In the genomic region with DNA sequence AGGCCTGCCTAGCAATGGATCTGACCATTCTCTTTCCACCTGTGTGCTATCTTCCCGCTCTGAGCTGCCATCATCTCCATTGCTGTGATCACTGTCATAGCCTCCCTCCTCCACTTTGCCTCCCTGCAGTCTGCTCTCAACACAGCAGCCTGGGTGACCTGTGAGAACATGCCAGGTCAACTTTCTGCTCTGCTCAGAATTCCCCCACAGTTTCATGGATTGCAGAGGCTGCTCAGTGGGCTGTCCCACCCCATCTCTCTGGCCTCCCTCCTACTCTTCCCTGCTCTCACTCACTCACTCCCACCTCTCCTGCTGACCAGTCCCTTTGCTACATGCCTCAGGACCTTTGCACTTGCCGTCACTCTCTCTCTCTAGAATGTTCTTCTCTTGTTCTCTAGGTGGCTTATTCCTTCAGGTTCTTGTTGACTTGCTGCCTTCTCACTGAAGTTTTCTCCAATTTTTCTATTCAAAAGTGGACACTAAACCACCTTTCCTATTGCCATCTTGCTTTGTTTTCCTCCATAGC, we compare ENCODE assay signal across 9 cellular contexts.
DNase-seq lines count a peak whose midpoint lies in the region; ATAC-seq and TF ChIP-seq lines count a peak whose summit lies in the region.
"Had no signal": no experiment of that assay in that cellular context is flagged by ENCODE, and none has a peak within 500 bp of the region (broad histone marks: within the 10 kb centered on the region; RNA-seq: fewer than 3 reads in every experiment).

No MANE protein-coding gene starts in this region.

- no peaks in the 10 kb centered on the region for H3K36me3 ChIP-seq in spleen
- H3K36me3 ChIP-seq: pancreas had no signal

- POLR2A ChIA-PET in activated CD4-positive, alpha-beta memory T cell treated with anti-CD3 and anti-CD28 coated beads for 36 hours (lab: Charles Lee): no interaction called here

- intact Hi-C loops in activated CD4-positive, alpha-beta memory T cell treated with anti-CD3 and anti-CD28 coated beads for 36 hours (cut with micrococcal nuclease): loop anchor here (2.0 to 5.0 kb wide), 3 partner anchors 50 to 455 kb away; no protein-coding TSS in a partner anchor
- intact Hi-C loops in spleen (cut with DNase I; ENCODE audit: low total_unique reads): no loop called here

- no peak for TF ChIP-seq CTCF in spleen (IDR thresholded peaks at IDR 0.05 in 8 of 11, conservative IDR thresholded peaks at IDR 0.05 in 3 of 11)

- H3K27me3 Mint-ChIP-seq in activated CD4-positive, alpha-beta memory T cell treated with anti-CD3 and anti-CD28 coated beads for 36 hours: no peaks in the 10 kb centered on the region

- DNase-seq in activated CD4-positive, alpha-beta memory T cell treated with anti-CD3 and anti-CD28 coated beads for 36 hours: no peak
- DNase-seq in spleen (no peak), NCI-H1417 treated with DMSO at 0.1 percent for 48 hours (lab: John Stamatoyannopoulos, UW) (no peak)
- DNase-seq in stimulated activated CD4-positive, alpha-beta T cell treated with anti-CD3 and anti-CD28 coated beads, Interleukin-15, amount 100 ng/mL, for 24 hours: no peak
- DNase-seq: NCI-H524, pancreas had no signal

- H3K27ac Mint-ChIP-seq in activated CD4-positive, alpha-beta memory T cell treated with anti-CD3 and anti-CD28 coated beads for 36 hours: peak overlapping the region; percentile 85

- peaks cover 0 to 16% (median 9%) of the 10 kb centered on the region in 8 donors for H3K9me3 ChIP-seq in spleen
- H3K9me3 ChIP-seq: pancreas had no signal

- peak; percentile 22 for ATAC-seq in GM19328 (IDR thresholded peaks at IDR 0.05; ENCODE audit: unreplicated experiment)
- ATAC-seq in HG02852 (IDR thresholded peaks at IDR 0.05; ENCODE audit: unreplicated experiment): peak; percentile 22
- no peak for ATAC-seq in HG03025 (IDR thresholded peaks at IDR 0.05; ENCODE audit: low FRiP score, unreplicated experiment)

- H3K4me1 ChIP-seq in spleen: peaks cover 15 to 58% (median 35%) of the 10 kb centered on the region in 6 donors
- H3K4me1 ChIP-seq: pancreas had no signal

- H3K36me3 Mint-ChIP-seq in activated CD4-positive, alpha-beta memory T cell treated with anti-CD3 and anti-CD28 coated beads for 36 hours: no peaks in the 10 kb centered on the region

- TF ChIP-seq POLR2A in spleen (IDR thresholded peaks at IDR 0.05): no peak

- H3K9me3 Mint-ChIP-seq in activated CD4-positive, alpha-beta memory T cell treated with anti-CD3 and anti-CD28 coated beads for 36 hours: peaks cover 8% of the 10 kb centered on the region

- no peaks in the 10 kb centered on the region for H3K27me3 ChIP-seq in spleen (replicated peaks in 1 of 7)
- H3K27me3 ChIP-seq: pancreas had no signal

- no peak overlapping the region for H3K4me3 ChIP-seq in spleen
- H3K4me3 ChIP-seq: pancreas had no signal

- peaks cover 38% of the 10 kb centered on the region for H3K4me1 Mint-ChIP-seq in activated CD4-positive, alpha-beta memory T cell treated with anti-CD3 and anti-CD28 coated beads for 36 hours (ENCODE audit: low read depth)

- CTCF ChIA-PET in activated CD4-positive, alpha-beta memory T cell treated with anti-CD3 and anti-CD28 coated beads for 36 hours (lab: Charles Lee): interaction anchor here (1.0 kb wide), 1 partner anchor 10 kb away, joined by 3 read pairs; no protein-coding TSS in a partner anchor

- WGBS in spleen, 5 donors: 77 to 91% (median 86%) methylated on average over 2 of the region's 2 CpGs

- H3K4me3 Mint-ChIP-seq in activated CD4-positive, alpha-beta memory T cell treated with anti-CD3 and anti-CD28 coated beads for 36 hours: peak overlapping the region; percentile 33

- peak overlapping the region; percentile 58 to 93 (median 80) for H3K27ac ChIP-seq in spleen
